In the genomic region with DNA sequence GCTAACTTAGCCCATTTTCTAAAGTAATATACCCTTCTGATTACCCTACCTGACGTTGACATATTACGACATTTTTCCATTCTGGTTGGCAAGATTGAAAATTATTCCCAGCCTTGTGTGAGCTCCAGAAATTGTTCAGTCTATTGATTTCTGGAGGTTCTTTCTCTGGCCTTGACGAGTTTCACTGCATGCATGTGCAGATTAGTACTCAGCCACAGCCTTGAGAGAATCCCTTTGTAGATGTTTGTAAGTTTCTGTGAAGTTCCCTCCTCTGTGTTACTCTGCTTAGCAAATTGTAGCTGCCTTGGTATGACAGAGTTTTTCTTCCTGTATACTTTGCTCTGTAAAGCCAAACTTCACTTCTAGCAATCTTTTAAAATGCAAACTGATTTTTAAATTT, we compare ENCODE assay signal across 25 cellular contexts. TPM values are rescaled to one million over a fixed set of nuclear protein-coding genes. Genes with fewer than 3 reads are reported as not detected.
"Had no signal": no experiment of that assay in that cellular context is flagged by ENCODE, and none has a peak within 500 bp of the region (broad histone marks: within the 10 kb centered on the region; RNA-seq: fewer than 3 reads in every experiment).

No MANE protein-coding gene starts in this region.

- H3K4me3 ChIP-seq: coronary artery, dorsolateral prefrontal cortex, esophagus muscularis mucosa, gastroesophageal sphincter, heart left ventricle, hepatocyte, left lung, lower lobe of right lung, mucosa of descending colon had no signal

- H3K36me3 ChIP-seq: esophagus muscularis mucosa, gastroesophageal sphincter, heart left ventricle, left lung, lower lobe of right lung had no signal

- H3K27ac ChIP-seq: coronary artery, dorsolateral prefrontal cortex, esophagus muscularis mucosa, foreskin keratinocyte, gastroesophageal sphincter, heart left ventricle, hepatocyte, left lung, lower lobe of right lung had no signal

- H3K4me2 ChIP-seq: hepatocyte had no signal

- H3K4me1 ChIP-seq: esophagus muscularis mucosa, foreskin keratinocyte, gastroesophageal sphincter, heart left ventricle, left lung, lower lobe of right lung had no signal

- FAIRE-seq: colon, endothelial cell of umbilical vein, frontal cortex, keratinocyte had no signal

- H3K79me2 ChIP-seq: hepatocyte had no signal

- DNase-seq: dermis blood vessel endothelial cell; dorsolateral prefrontal cortex; effector CD4-positive, alpha-beta T cell; effector memory CD4-positive, alpha-beta T cell; foreskin keratinocyte; heart left ventricle; hypothalamus; immature natural killer cell; left cardiac atrium; left lung; left ventricle myocardium superior; lower lobe of right lung; mesenchymal stem cell; mucosa of descending colon; naive B cell had no signal

- H3K9me3 ChIP-seq: esophagus muscularis mucosa, gastroesophageal sphincter, heart left ventricle, left lung, lower lobe of right lung, mucosa of descending colon had no signal

- H3K27me3 ChIP-seq: dorsolateral prefrontal cortex, esophagus muscularis mucosa, gastroesophageal sphincter, heart left ventricle, hepatocyte, left lung had no signal

- ATAC-seq: foreskin keratinocyte, gastroesophageal sphincter, heart left ventricle, left cardiac atrium, left lung, left ventricle myocardium superior, lower lobe of right lung, mucosa of descending colon had no signal

- H2AFZ ChIP-seq: hepatocyte had no signal

RNA-seq across cellular contexts. Expression of gene PATL2, which starts 52.7 kb away (rescaled TPM):
- total RNA-seq: endothelial cell of umbilical vein, epithelial cell of proximal tubule, frontal cortex, lung microvascular endothelial cell had no signal
